In the genomic region with DNA sequence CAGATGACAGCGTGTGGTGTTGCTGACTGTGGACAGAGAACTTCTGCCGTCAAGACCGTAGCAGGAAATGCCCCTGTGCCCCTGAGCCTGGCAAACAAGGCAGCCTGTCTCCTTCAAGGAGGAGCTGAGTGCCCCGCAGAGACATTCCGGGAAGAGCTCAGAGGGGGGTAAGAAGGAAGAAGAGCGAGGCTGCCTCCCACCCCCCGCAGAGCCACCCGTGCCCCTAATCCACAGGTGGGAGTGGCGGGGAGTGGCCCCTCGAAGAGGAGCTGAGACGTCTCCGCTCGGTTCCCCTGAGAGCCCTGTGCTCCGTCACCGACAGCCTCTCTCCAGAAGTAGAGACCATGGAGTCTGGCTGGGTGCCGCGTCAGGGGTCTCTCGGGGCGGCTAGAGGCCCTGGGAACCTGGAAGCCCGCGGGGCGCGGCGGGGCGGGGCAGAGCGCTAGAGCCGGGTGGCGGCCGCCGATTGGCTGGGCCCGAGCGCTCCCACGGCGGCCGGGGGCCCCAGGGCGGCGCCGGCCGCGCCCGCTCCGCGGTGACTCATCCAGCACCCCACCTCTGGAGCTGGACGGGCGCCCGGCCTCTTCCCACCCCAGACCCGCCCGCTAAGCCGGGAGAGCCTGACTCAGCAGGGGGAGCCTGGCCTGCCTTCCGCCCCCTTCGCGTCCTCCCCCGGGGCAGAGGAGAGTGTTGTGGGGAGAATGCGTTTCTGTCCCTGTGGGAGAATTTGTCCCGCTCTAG, we compare ENCODE assay signal across 1 cellular context.
A peak's percentile ranks its signal among the peaks of the same experiment; 100 is the strongest.
TF ChIP-seq lines count a peak whose summit lies in the region.

No MANE protein-coding gene starts in this region.

TF ChIP-seq in K562, 482 proteins besides CTCF, POLR2A, EP300 and RAD21 (continued from another document and continues in another):
- TF ChIP-seq, protein P1, sequence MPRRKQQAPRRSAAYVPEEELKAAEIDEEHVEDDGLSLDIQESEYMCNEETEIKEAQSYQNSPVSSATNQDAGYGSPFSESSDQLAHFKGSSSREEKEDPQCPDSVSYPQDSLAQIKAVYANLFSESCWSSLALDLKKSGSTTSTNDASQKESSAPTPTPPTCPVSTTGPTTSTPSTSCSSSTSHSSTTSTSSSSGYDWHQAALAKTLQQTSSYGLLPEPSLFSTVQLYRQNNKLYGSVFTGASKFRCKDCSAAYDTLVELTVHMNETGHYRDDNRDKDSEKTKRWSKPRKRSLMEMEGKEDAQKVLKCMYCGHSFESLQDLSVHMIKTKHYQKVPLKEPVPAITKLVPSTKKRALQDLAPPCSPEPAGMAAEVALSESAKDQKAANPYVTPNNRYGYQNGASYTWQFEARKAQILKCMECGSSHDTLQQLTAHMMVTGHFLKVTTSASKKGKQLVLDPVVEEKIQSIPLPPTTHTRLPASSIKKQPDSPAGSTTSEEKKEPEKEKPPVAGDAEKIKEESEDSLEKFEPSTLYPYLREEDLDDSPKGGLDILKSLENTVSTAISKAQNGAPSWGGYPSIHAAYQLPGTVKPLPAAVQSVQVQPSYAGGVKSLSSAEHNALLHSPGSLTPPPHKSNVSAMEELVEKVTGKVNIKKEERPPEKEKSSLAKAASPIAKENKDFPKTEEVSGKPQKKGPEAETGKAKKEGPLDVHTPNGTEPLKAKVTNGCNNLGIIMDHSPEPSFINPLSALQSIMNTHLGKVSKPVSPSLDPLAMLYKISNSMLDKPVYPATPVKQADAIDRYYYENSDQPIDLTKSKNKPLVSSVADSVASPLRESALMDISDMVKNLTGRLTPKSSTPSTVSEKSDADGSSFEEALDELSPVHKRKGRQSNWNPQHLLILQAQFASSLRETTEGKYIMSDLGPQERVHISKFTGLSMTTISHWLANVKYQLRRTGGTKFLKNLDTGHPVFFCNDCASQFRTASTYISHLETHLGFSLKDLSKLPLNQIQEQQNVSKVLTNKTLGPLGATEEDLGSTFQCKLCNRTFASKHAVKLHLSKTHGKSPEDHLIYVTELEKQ (CRISPR knock-in tag; IDR thresholded peaks at IDR 0.05), result no peak
- TF ChIP-seq NFRKB (IDR thresholded peaks at IDR 0.05; ENCODE audit: low read depth), result peak; percentile 33; the same call in 1 of the 2 replicates
- peak; percentile 70; the same call in 1 of the 2 replicates for TF ChIP-seq JUNB (CRISPR knock-in tag; conservative IDR thresholded peaks at IDR 0.05)
- no peak for TF ChIP-seq CHD4 (IDR thresholded peaks at IDR 0.05; ENCODE audit: insufficient read depth, insufficient replicate concordance, low read depth, low read length, poor library complexity, severe bottlenecking)
- 0 out of 2 replicates have a peak, but pooled peaks have one; percentile 43 for TF ChIP-seq HIVEP1 (CRISPR knock-in tag; IDR thresholded peaks at IDR 0.05)
- TF ChIP-seq RNF2 (IDR thresholded peaks at IDR 0.05), result peak; percentile 81
- no peak for TF ChIP-seq BRD4 (IDR thresholded peaks at IDR 0.05)
- peak in 1 of 2 experiments; percentile 45; a peak in 1 of 3 replicates for TF ChIP-seq CBX3 (IDR thresholded peaks at IDR 0.05; ENCODE audit: borderline replicate concordance in 1 of 2, low read length in 2 of 2)
- TF ChIP-seq ARNT (IDR thresholded peaks at IDR 0.05), result no peak
- TF ChIP-seq NFATC3 (IDR thresholded peaks at IDR 0.05), result no peak
- peak; percentile 88; the same call in 1 of the 2 replicates for TF ChIP-seq SMARCE1 (IDR thresholded peaks at IDR 0.05)
- TF ChIP-seq, protein P2, sequence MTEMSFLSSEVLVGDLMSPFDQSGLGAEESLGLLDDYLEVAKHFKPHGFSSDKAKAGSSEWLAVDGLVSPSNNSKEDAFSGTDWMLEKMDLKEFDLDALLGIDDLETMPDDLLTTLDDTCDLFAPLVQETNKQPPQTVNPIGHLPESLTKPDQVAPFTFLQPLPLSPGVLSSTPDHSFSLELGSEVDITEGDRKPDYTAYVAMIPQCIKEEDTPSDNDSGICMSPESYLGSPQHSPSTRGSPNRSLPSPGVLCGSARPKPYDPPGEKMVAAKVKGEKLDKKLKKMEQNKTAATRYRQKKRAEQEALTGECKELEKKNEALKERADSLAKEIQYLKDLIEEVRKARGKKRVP (CRISPR knock-in tag; IDR thresholded peaks at IDR 0.05), result no peak
- TF ChIP-seq KAT8 (IDR thresholded peaks at IDR 0.05; ENCODE audit: low read depth), result no peak
- TF ChIP-seq TOE1 (IDR thresholded peaks at IDR 0.05; ENCODE audit: borderline replicate concordance), result peak; percentile 51; the same call in 1 of the 2 replicates
- TF ChIP-seq TOE1 (CRISPR knock-in tag; IDR thresholded peaks at IDR 0.05; ENCODE audit: borderline replicate concordance, low read depth), result no peak
- TF ChIP-seq TAF1 (IDR thresholded peaks at IDR 0.05; ENCODE audit: control insufficient read depth, extremely low read depth, insufficient read depth, low read length, severe bottlenecking), result peak; percentile 65
- no peak for TF ChIP-seq KLF10 (CRISPR knock-in tag; IDR thresholded peaks at IDR 0.05)
- no peak for TF ChIP-seq RBM15 (IDR thresholded peaks at IDR 0.05; ENCODE audit: insufficient read depth, low read length)
- no peak for TF ChIP-seq XRCC4 (IDR thresholded peaks at IDR 0.05; ENCODE audit: extremely low read depth, insufficient read depth, insufficient read length)
- no peak for TF ChIP-seq BACH1 (tag; IDR thresholded peaks at IDR 0.05)
- TF ChIP-seq, protein P3, sequence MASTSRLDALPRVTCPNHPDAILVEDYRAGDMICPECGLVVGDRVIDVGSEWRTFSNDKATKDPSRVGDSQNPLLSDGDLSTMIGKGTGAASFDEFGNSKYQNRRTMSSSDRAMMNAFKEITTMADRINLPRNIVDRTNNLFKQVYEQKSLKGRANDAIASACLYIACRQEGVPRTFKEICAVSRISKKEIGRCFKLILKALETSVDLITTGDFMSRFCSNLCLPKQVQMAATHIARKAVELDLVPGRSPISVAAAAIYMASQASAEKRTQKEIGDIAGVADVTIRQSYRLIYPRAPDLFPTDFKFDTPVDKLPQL (IDR thresholded peaks at IDR 0.05; ENCODE audit: extremely low read depth, insufficient read length), result no peak
- TF ChIP-seq NR4A1 (CRISPR knock-in tag; IDR thresholded peaks at IDR 0.05), result 0 out of 2 replicates have a peak, but pooled peaks have one; percentile 35
- TF ChIP-seq NR4A1 (tag; IDR thresholded peaks at IDR 0.05), result no peak
- no peak for TF ChIP-seq HLTF (IDR thresholded peaks at IDR 0.05)
- no peak for TF ChIP-seq ZNF766 (CRISPR knock-in tag; conservative IDR thresholded peaks at IDR 0.05)
- TF ChIP-seq NRF1 (conservative IDR thresholded peaks at IDR 0.05 in 1 of 2, IDR thresholded peaks at IDR 0.05 in 1 of 2), result peak in 1 of 2 experiments; percentile 10; a peak in 2 of 4 replicates
- TF ChIP-seq ZNF24 (IDR thresholded peaks at IDR 0.05), result no peak
- TF ChIP-seq, protein P4, sequence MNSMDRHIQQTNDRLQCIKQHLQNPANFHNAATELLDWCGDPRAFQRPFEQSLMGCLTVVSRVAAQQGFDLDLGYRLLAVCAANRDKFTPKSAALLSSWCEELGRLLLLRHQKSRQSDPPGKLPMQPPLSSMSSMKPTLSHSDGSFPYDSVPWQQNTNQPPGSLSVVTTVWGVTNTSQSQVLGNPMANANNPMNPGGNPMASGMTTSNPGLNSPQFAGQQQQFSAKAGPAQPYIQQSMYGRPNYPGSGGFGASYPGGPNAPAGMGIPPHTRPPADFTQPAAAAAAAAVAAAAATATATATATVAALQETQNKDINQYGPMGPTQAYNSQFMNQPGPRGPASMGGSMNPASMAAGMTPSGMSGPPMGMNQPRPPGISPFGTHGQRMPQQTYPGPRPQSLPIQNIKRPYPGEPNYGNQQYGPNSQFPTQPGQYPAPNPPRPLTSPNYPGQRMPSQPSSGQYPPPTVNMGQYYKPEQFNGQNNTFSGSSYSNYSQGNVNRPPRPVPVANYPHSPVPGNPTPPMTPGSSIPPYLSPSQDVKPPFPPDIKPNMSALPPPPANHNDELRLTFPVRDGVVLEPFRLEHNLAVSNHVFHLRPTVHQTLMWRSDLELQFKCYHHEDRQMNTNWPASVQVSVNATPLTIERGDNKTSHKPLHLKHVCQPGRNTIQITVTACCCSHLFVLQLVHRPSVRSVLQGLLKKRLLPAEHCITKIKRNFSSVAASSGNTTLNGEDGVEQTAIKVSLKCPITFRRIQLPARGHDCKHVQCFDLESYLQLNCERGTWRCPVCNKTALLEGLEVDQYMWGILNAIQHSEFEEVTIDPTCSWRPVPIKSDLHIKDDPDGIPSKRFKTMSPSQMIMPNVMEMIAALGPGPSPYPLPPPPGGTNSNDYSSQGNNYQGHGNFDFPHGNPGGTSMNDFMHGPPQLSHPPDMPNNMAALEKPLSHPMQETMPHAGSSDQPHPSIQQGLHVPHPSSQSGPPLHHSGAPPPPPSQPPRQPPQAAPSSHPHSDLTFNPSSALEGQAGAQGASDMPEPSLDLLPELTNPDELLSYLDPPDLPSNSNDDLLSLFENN (IDR thresholded peaks at IDR 0.05; ENCODE audit: low read depth in 2 of 2, low read length in 2 of 2), result no peak
- TF ChIP-seq, protein P5, sequence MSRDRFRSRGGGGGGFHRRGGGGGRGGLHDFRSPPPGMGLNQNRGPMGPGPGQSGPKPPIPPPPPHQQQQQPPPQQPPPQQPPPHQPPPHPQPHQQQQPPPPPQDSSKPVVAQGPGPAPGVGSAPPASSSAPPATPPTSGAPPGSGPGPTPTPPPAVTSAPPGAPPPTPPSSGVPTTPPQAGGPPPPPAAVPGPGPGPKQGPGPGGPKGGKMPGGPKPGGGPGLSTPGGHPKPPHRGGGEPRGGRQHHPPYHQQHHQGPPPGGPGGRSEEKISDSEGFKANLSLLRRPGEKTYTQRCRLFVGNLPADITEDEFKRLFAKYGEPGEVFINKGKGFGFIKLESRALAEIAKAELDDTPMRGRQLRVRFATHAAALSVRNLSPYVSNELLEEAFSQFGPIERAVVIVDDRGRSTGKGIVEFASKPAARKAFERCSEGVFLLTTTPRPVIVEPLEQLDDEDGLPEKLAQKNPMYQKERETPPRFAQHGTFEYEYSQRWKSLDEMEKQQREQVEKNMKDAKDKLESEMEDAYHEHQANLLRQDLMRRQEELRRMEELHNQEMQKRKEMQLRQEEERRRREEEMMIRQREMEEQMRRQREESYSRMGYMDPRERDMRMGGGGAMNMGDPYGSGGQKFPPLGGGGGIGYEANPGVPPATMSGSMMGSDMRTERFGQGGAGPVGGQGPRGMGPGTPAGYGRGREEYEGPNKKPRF (IDR thresholded peaks at IDR 0.05; ENCODE audit: low read depth, low read length), result no peak
- no peak for TF ChIP-seq HMG20A (CRISPR knock-in tag; conservative IDR thresholded peaks at IDR 0.05)
- no peak for TF ChIP-seq YY1 (IDR thresholded peaks at IDR 0.05; ENCODE audit: borderline replicate concordance in 1 of 3, control insufficient read depth in 1 of 3, extremely low read depth in 1 of 3, insufficient read depth in 3 of 3, insufficient read length in 1 of 3, insufficient replicate concordance in 2 of 3, low read depth in 1 of 3, low read length in 2 of 3)
- no peak for TF ChIP-seq XRCC3 (IDR thresholded peaks at IDR 0.05)
- peak; percentile 92 for TF ChIP-seq DPF2 (IDR thresholded peaks at IDR 0.05)
- TF ChIP-seq, protein P6, sequence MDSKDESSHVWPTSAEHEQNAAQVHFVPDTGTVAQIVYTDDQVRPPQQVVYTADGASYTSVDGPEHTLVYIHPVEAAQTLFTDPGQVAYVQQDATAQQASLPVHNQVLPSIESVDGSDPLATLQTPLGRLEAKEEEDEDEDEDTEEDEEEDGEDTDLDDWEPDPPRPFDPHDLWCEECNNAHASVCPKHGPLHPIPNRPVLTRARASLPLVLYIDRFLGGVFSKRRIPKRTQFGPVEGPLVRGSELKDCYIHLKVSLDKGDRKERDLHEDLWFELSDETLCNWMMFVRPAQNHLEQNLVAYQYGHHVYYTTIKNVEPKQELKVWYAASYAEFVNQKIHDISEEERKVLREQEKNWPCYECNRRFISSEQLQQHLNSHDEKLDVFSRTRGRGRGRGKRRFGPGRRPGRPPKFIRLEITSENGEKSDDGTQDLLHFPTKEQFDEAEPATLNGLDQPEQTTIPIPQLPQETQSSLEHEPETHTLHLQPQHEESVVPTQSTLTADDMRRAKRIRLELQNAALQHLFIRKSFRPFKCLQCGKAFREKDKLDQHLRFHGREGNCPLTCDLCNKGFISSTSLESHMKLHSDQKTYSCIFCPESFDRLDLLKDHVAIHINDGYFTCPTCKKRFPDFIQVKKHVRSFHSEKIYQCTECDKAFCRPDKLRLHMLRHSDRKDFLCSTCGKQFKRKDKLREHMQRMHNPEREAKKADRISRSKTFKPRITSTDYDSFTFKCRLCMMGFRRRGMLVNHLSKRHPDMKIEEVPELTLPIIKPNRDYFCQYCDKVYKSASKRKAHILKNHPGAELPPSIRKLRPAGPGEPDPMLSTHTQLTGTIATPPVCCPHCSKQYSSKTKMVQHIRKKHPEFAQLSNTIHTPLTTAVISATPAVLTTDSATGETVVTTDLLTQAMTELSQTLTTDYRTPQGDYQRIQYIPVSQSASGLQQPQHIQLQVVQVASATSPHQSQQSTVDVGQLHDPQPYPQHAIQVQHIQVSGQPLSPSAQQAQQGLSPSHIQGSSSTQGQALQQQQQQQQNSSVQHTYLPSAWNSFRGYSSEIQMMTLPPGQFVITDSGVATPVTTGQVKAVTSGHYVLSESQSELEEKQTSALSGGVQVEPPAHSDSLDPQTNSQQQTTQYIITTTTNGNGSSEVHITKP (IDR thresholded peaks at IDR 0.05; ENCODE audit: partially characterized antibody), result peak; percentile 96
- no peak for TF ChIP-seq GATA2 (CRISPR knock-in tag; IDR thresholded peaks at IDR 0.05)
- TF ChIP-seq GATAD2B (IDR thresholded peaks at IDR 0.05; ENCODE audit: borderline replicate concordance), result peak; percentile 75; the same call in 1 of the 2 replicates
- no peak for TF ChIP-seq ZFP36 (IDR thresholded peaks at IDR 0.05; ENCODE audit: low read depth, low read length, partially characterized antibody)
- TF ChIP-seq FUS (optimal IDR thresholded peaks at IDR 0.05; ENCODE audit: low read depth, low read length), result no peak
- TF ChIP-seq ZSCAN29 (IDR thresholded peaks at IDR 0.05), result no peak
